In the genomic region with DNA sequence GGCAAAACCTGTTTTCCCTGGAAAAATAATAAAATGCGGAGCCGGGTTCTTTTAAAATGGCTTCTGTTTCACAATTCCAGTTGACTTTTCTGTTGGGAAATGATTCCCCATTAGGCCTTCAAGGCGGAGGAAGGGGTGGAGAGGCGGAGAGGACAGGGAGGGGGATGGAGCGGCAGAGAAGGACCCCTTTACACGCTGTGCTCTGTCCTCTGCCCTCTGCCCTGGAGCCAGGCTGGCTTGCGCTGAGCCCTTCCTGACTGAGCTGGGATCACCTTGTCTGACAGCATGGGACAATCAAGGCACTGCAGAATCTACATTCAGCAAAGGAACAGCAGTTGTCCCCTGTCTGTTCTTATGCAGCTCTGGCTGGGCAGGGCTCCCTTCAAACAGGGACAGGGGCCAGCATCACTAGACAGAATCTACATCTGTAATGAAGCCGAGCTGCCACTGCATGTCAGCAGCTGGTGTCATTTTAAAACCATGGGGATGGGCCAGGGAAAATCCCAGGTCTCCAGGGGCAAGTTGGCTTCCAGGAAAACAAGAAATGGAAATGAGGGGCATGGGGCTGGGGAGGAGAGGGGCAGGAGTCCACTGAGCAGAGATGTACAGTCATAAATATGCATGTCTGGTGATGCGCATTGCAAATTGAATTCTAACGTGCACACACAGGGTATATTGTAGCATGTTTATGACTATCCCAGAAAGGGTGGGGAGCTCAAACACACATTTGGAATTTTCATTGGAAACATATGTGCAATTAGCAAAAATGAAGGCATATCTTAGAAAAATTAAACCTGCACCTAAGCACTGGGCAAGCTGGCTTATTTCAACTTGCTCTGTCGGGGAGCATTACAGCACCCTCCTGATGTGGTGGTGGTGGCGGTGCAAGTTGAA, we compare ENCODE assay signal across 19 cellular contexts.
DNase-seq lines count a peak whose midpoint lies in the region; ATAC-seq and TF ChIP-seq lines count a peak whose summit lies in the region.
"Had no signal": no experiment of that assay in that cellular context is flagged by ENCODE, and none has a peak within 500 bp of the region (broad histone marks: within the 10 kb centered on the region; RNA-seq: fewer than 3 reads in every experiment).

No MANE protein-coding gene starts in this region.

- no peaks in the 10 kb centered on the region for H3K27me3 ChIP-seq in neural progenitor cell

- no peaks in the 10 kb centered on the region for H3K9me3 Mint-ChIP-seq in HFFc6
- H3K9me3 Mint-ChIP-seq in neural progenitor cell, result no peaks in the 10 kb centered on the region
- H3K9me3 Mint-ChIP-seq: activated naive CD4-positive, alpha-beta T cell treated with anti-CD3 and anti-CD28 coated beads for 36 hours; activated T-cell treated with anti-CD3 and anti-CD28 coated beads, Interleukin-2, amount 50 U/mL, for 4 hours had no signal

- no peaks in the 10 kb centered on the region for H3F3A ChIP-seq in neural progenitor cell (ENCODE audit: low read depth)

- no peak overlapping the region for H3K4me3 ChIP-seq in fibroblast of mammary gland (ENCODE audit: control insufficient read depth, low read depth, low read length)
- H3K4me3 ChIP-seq in neural progenitor cell, result no peak overlapping the region
- H3K4me3 ChIP-seq: dorsolateral prefrontal cortex, GM12878, HAP-1 had no signal

- no peaks in the 10 kb centered on the region for H3K79me2 ChIP-seq in neural progenitor cell (ENCODE audit: low read depth)

- H3K4me1 Mint-ChIP-seq in HFFc6 (ENCODE audit: low read depth), result peaks cover 80% of the 10 kb centered on the region
- H3K4me1 Mint-ChIP-seq in neural progenitor cell, result peaks cover 19% of the 10 kb centered on the region
- H3K4me1 Mint-ChIP-seq: CD4-positive, CD25-positive, alpha-beta regulatory T cell had no signal

- peak overlapping the region; percentile 50; the same call in 1 of the 2 replicates for H3K27ac Mint-ChIP-seq in HFFc6
- H3K27ac Mint-ChIP-seq in neural progenitor cell, result no peak overlapping the region
- H3K27ac Mint-ChIP-seq: activated naive CD4-positive, alpha-beta T cell treated with anti-CD3 and anti-CD28 coated beads for 36 hours; CD4-positive, CD25-positive, alpha-beta regulatory T cell had no signal

- H3K27me3 Mint-ChIP-seq in HFFc6 (ENCODE audit: insufficient read depth), result no peaks in the 10 kb centered on the region
- H3K27me3 Mint-ChIP-seq in neural progenitor cell (ENCODE audit: insufficient read depth, low read depth), result no peaks in the 10 kb centered on the region

- peak overlapping the region; percentile 40 for H3K4me2 ChIP-seq in neural progenitor cell

- H3K36me3 Mint-ChIP-seq in HFFc6 (ENCODE audit: low read depth) (no peaks in the 10 kb centered on the region), neural progenitor cell (no peaks in the 10 kb centered on the region)
- H3K36me3 Mint-ChIP-seq: CD4-positive, CD25-positive, alpha-beta regulatory T cell had no signal

- peak overlapping the region; percentile 98 for H2AFZ ChIP-seq in neural progenitor cell (replicated peaks)

- no peaks in the 10 kb centered on the region for H3K9me3 ChIP-seq in neural progenitor cell (ENCODE audit: low read depth)
- H3K9me3 ChIP-seq: HAP-1 had no signal

- DNase-seq in AG20443 (ENCODE audit: low spot score) (peak; percentile 32), HFFc6 (no peak), fibroblast of mammary gland (ENCODE audit: low read depth) (peak; percentile 20), neural progenitor cell (ENCODE audit: low spot score) (peak; percentile 9), cardiac septum (ENCODE audit: low spot score) (no peak), NCI-H1105 treated with DMSO at 0.1 percent for 48 hours (lab: John Stamatoyannopoulos, UW) (no peak)
- DNase-seq: activated CD8-positive, alpha-beta memory T cell treated with anti-CD3 and anti-CD28 coated beads for 24 hours; activated naive CD4-positive, alpha-beta T cell treated with anti-CD3 and anti-CD28 coated beads for 36 hours; activated T-cell treated with anti-CD3 and anti-CD28 coated beads, Interleukin-2, amount 50 U/mL, for 4 hours; caudate nucleus; CD4-positive, CD25-positive, alpha-beta regulatory T cell; dorsolateral prefrontal cortex; occipital lobe; stimulated activated CD8-positive, alpha-beta memory T cell treated with anti-CD3 and anti-CD28 coated beads, Interleukin-4, amount 100 ng/mL, for 48 hours; T1000 had no signal

- peaks cover 13% of the 10 kb centered on the region for H3K4me1 ChIP-seq in neural progenitor cell
- H3K4me1 ChIP-seq: HAP-1 had no signal

- H3K4me3 Mint-ChIP-seq in HFFc6 (peak overlapping the region; percentile 36), neural progenitor cell (no peak overlapping the region)
- H3K4me3 Mint-ChIP-seq: activated naive CD4-positive, alpha-beta T cell treated with anti-CD3 and anti-CD28 coated beads for 36 hours; activated T-cell treated with anti-CD3 and anti-CD28 coated beads, Interleukin-2, amount 50 U/mL, for 4 hours; CD4-positive, CD25-positive, alpha-beta regulatory T cell had no signal

- TF ChIP-seq CTCF in HFFc6 (IDR thresholded peaks at IDR 0.05) (no peak), fibroblast of mammary gland (conservative IDR thresholded peaks at IDR 0.05; ENCODE audit: control insufficient read depth, insufficient read depth, low read depth, low read length) (no peak), neural progenitor cell (IDR thresholded peaks at IDR 0.05) (no peak)

- ATAC-seq in HG03135 (IDR thresholded peaks at IDR 0.05; ENCODE audit: unreplicated experiment), result no peak
- ATAC-seq in GM21390 (IDR thresholded peaks at IDR 0.05; ENCODE audit: unreplicated experiment), result no peak
- ATAC-seq: activated T-cell treated with anti-CD3 and anti-CD28 coated beads, Interleukin-2, amount 50 U/mL, for 4 hours; GM12878 had no signal

- H4K20me1 ChIP-seq in neural progenitor cell (ENCODE audit: low read depth), result no peaks in the 10 kb centered on the region

- H3K27ac ChIP-seq in neural progenitor cell, result no peak overlapping the region
- H3K27ac ChIP-seq: dorsolateral prefrontal cortex had no signal

- H3K9ac ChIP-seq in neural progenitor cell, result no peak overlapping the region

- intact Hi-C loops in cardiac septum (cut with DNase I), result no loop called here

- no peaks in the 10 kb centered on the region for H3K36me3 ChIP-seq in neural progenitor cell
- H3K36me3 ChIP-seq: HAP-1 had no signal

Comparison
In these comparisons a context has a peak if more than half of its experiments do, and no peak if none do; other contexts are left out.
1. DNase-seq: peak in AG20443 (single experiment), fibroblast of mammary gland (single experiment) and neural progenitor cell (single experiment); none in HFFc6 (single experiment), cardiac septum (single experiment) and NCI-H1105 treated with DMSO at 0.1 percent for 48 hours (single experiment).